In genomic region chr17:61700252-61700651, GRCh38 we compare ENCODE assay signal across 13 cellular contexts.
DNase-seq lines count a peak whose midpoint lies in the region.
"Had no signal": no experiment of that assay in that cellular context is flagged by ENCODE, and none has a peak within 500 bp of the region (broad histone marks: within the 10 kb centered on the region; RNA-seq: fewer than 3 reads in every experiment).

No MANE protein-coding gene starts in this region.

- peak; percentile 12 for DNase-seq in Caki2 (ENCODE audit: low read depth)
- peak; percentile 8 for DNase-seq in OCI-M1 (lab: John Stamatoyannopoulos, UW)
- DNase-seq in dermis blood vessel endothelial cell, result peak; percentile 6
- DNase-seq in left kidney (ENCODE audit: low read depth, low spot score), result peak; percentile 2
- no peak for DNase-seq in NCI-H446 (lab: John Stamatoyannopoulos, UW)
- DNase-seq in midbrain (lab: John Stamatoyannopoulos, UW), result no peak
- no peak for DNase-seq in epidermal melanocyte (ENCODE audit: insufficient read length, low spot score)
- DNase-seq in NCI-H1930 (lab: John Stamatoyannopoulos, UW), result no peak
- DNase-seq: 8988T; ACHN; Calu3; CD4-positive, CD25-positive, alpha-beta regulatory T cell; DMS 273 treated with DMSO at 0.1 percent for 48 hours had no signal

- in situ Hi-C loops in Caki2 (cut with HindIII; ENCODE audit: low pct_unique_long_range_greater_than_20kb, low sequenced_read_pairs), result no loop called here

Comparison
In these comparisons a context has a peak if more than half of its experiments do, and no peak if none do; other contexts are left out.
1. DNase-seq: peak in Caki2 (single experiment), OCI-M1 (single experiment), dermis blood vessel endothelial cell (single experiment) and left kidney (single experiment); none in NCI-H446 (0 of 2), midbrain (single experiment), epidermal melanocyte (single experiment) and NCI-H1930 (0 of 2).